25 cellular contexts compared by ENCODE assay signal in genomic region chr5:56606202-56606601, GRCh38.
"Had no signal": no experiment of that assay in that cellular context is flagged by ENCODE, and none has a peak within 500 bp of the region (broad histone marks: within the 10 kb centered on the region; RNA-seq: fewer than 3 reads in every experiment).

No MANE protein-coding gene starts in this region.

- H3K27me3 ChIP-seq: left lung, spleen, tibial nerve, uterus had no signal

- H3K4me3 ChIP-seq: left lung, lower lobe of right lung, psoas muscle, skin epidermis, spleen, tibial nerve, uterus had no signal

- H3K9me3 ChIP-seq: lower lobe of right lung, uterus had no signal

- H3K4me3 Mint-ChIP-seq: naive thymus-derived CD8-positive, alpha-beta T cell; nephron; neural crest cell; stimulated activated effector memory CD8-positive, alpha-beta T cell treated with anti-CD3 and anti-CD28 coated beads, Interleukin-12 subunit alpha, Interleukin-12 subunit beta, amount 100 ng/mL, for 72 hours; stimulated activated naive CD8-positive, alpha-beta T cell treated with anti-CD3 and anti-CD28 coated beads, Interleukin-15, amount 100 ng/mL, for 72 hours; type B pancreatic cell had no signal

- H3K79me2 ChIP-seq: parathyroid adenoma had no signal

- H3K27ac Mint-ChIP-seq: stimulated activated effector memory CD8-positive, alpha-beta T cell treated with anti-CD3 and anti-CD28 coated beads, Interleukin-12 subunit alpha, Interleukin-12 subunit beta, amount 100 ng/mL, for 72 hours; stimulated activated naive CD8-positive, alpha-beta T cell treated with anti-CD3 and anti-CD28 coated beads, Interleukin-15, amount 100 ng/mL, for 72 hours; type B pancreatic cell had no signal

- H3K36me3 Mint-ChIP-seq: stimulated activated effector memory CD8-positive, alpha-beta T cell treated with anti-CD3 and anti-CD28 coated beads, Interleukin-12 subunit alpha, Interleukin-12 subunit beta, amount 100 ng/mL, for 72 hours; type B pancreatic cell had no signal

- H3K9ac ChIP-seq: parathyroid adenoma had no signal

- ATAC-seq: left cardiac atrium; left lung; lower lobe of right lung; naive thymus-derived CD8-positive, alpha-beta T cell; psoas muscle; right cardiac atrium; sciatic nerve; stimulated activated effector memory CD8-positive, alpha-beta T cell treated with anti-CD3 and anti-CD28 coated beads, Interleukin-12 subunit alpha, Interleukin-12 subunit beta, amount 100 ng/mL, for 72 hours; stimulated activated naive CD8-positive, alpha-beta T cell treated with anti-CD3 and anti-CD28 coated beads, Interleukin-15, amount 100 ng/mL, for 72 hours had no signal

- H3K36me3 ChIP-seq: left lung, lower lobe of right lung, spleen, tibial nerve, uterus had no signal

- DNase-seq: hippocampal formation; kidney glomerular epithelial cell; left cardiac atrium; left lung; lower lobe of right lung; mammary epithelial cell; mesenchymal stem cell; naive thymus-derived CD8-positive, alpha-beta T cell; nucleus accumbens; psoas muscle; right cardiac atrium; spleen; stimulated activated CD4-positive, alpha-beta T cell treated with anti-CD3 and anti-CD28 coated beads, Interleukin-4, amount 100 ng/mL, for 24 hours; stimulated activated naive CD4-positive, alpha-beta T cell treated with Interleukin-2 at 50 U/mL for 16 hours; stimulated activated naive CD8-positive, alpha-beta T cell treated with anti-CD3 and anti-CD28 coated beads, Interleukin-15, amount 100 ng/mL, for 72 hours; substantia nigra; uterus had no signal

- H3K27me3 Mint-ChIP-seq: naive thymus-derived CD8-positive, alpha-beta T cell; stimulated activated naive CD8-positive, alpha-beta T cell treated with anti-CD3 and anti-CD28 coated beads, Interleukin-15, amount 100 ng/mL, for 72 hours; type B pancreatic cell had no signal

- H2AFZ ChIP-seq: parathyroid adenoma had no signal

- H3K27ac ChIP-seq: left lung, lower lobe of right lung, parathyroid adenoma, psoas muscle, spleen, tibial nerve, uterus had no signal

- H3K4me1 ChIP-seq: psoas muscle, uterus had no signal
